ENCODE assay signal across 16 cellular contexts in the genomic region with DNA sequence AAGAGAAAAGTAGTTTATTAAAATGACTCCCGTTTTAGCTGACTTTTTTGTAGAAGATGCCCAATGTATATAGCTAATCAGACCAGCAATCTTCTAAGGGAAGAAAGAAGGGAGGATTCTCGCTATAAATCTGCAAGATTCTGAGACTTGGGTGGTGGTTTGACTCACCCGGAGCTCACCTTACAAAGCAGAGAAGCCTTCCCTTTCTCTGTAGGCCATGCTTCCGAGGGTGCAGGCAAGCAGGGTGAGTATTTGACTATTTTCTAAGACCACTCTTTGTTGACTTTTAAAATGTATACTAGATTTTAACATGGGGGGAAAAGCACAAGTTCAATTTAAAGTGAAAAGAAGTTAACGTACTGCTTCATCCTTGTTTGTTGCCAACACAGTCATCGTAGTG. TPM values are rescaled to one million over a fixed set of nuclear protein-coding genes. Genes with fewer than 3 reads are reported as not detected.
A peak's percentile ranks its signal among the peaks of the same experiment; 100 is the strongest.
DNase-seq lines count a peak whose midpoint lies in the region; ATAC-seq, FAIRE-seq and TF ChIP-seq lines count a peak whose summit lies in the region.
"Had no signal": no experiment of that assay in that cellular context is flagged by ENCODE, and none has a peak within 500 bp of the region (broad histone marks: within the 10 kb centered on the region; RNA-seq: fewer than 3 reads in every experiment).

No MANE protein-coding gene starts in this region.

- H3K9me3 ChIP-seq in GM12878 (replicated peaks; ENCODE audit: control insufficient read depth, insufficient read depth, low read length) (peaks cover 2% of the 10 kb centered on the region; the same call in 1 of the 3 replicates), HepG2 (ENCODE audit: low read length) (no peaks in the 10 kb centered on the region)
- H3K9me3 ChIP-seq: A549 had no signal

- H3K9ac ChIP-seq in GM12878 (ENCODE audit: control insufficient read depth, insufficient read depth, low read length) (no peak overlapping the region), HepG2 (ENCODE audit: insufficient read depth, low read depth, low read length) (no peak overlapping the region)
- H3K9ac ChIP-seq: GM23248, KMS-11 had no signal

- TF ChIP-seq CTCF in GM12878 (IDR thresholded peaks at IDR 0.05 in 2 of 3, conservative IDR thresholded peaks at IDR 0.05 in 1 of 3; ENCODE audit: control insufficient read depth in 2 of 3, extremely low read depth in 1 of 3, insufficient read depth in 1 of 3, low read depth in 3 of 3, low read length in 3 of 3) (no peak), HepG2 (CRISPR knock-in tag; IDR thresholded peaks at IDR 0.05) (no peak)

- 15% methylated on average over 6 of the region's 6 CpGs for WGBS in GM12878 (ENCODE audit: insufficient coverage, insufficient replicate concordance, low lambda C conversion rate, missing lambda C conversion rate)
- 44% methylated on average over 6 of the region's 6 CpGs for WGBS in HepG2 (ENCODE audit: low lambda C conversion rate)

- no peak overlapping the region for H3K4me3 Mint-ChIP-seq in activated CD8-positive, alpha-beta memory T cell treated with anti-CD3 and anti-CD28 coated beads, Interleukin-2, amount 10 ng/mL, durations not matched to agents 7 days and 5 days

- no peak for TF ChIP-seq EP300 in GM12878 (IDR thresholded peaks at IDR 0.05; ENCODE audit: borderline replicate concordance in 1 of 2, control insufficient read depth in 1 of 2, low read depth in 2 of 2, low read length in 2 of 2)
- no peak for TF ChIP-seq EP300 in HepG2 (IDR thresholded peaks at IDR 0.05; ENCODE audit: low read depth in 2 of 2, low read length in 2 of 2)
- TF ChIP-seq EP300 in HepG2 (CRISPR knock-in tag; IDR thresholded peaks at IDR 0.05; ENCODE audit: borderline replicate concordance) = no peak

- TF ChIP-seq POLR2A in GM12878 (IDR thresholded peaks at IDR 0.05; ENCODE audit: low read depth, low read length) (no peak), HepG2 (IDR thresholded peaks at IDR 0.05; ENCODE audit: insufficient read depth in 1 of 2, low read depth in 2 of 2, low read length in 2 of 2) (no peak)

- RAD21 ChIA-PET in GM12878 (lab: Charles Lee; ENCODE audit: unreplicated experiment) = no interaction called here

- H3K27me3 Mint-ChIP-seq in activated CD8-positive, alpha-beta memory T cell treated with anti-CD3 and anti-CD28 coated beads, Interleukin-2, amount 10 ng/mL, durations not matched to agents 7 days and 5 days = peaks cover 97% of the 10 kb centered on the region

- H3K4me2 ChIP-seq in GM12878 (ENCODE audit: control insufficient read depth, insufficient read depth) = no peak overlapping the region
- no peak overlapping the region for H3K4me2 ChIP-seq in HepG2 (ENCODE audit: low read depth, low read length)
- H3K4me2 ChIP-seq: A549, KMS-11 had no signal

- FAIRE-seq in GM12878 (lab: Jason Lieb, UNC) (no peak), HepG2 (lab: Jason Lieb, UNC) (no peak)
- FAIRE-seq: A549, GM18507 had no signal

- no peak for DNase-seq in activated CD8-positive, alpha-beta memory T cell treated with anti-CD3 and anti-CD28 coated beads, Interleukin-2, amount 10 ng/mL, durations not matched to agents 7 days and 5 days
- DNase-seq in activated CD8-positive, alpha-beta memory T cell treated with anti-CD3 and anti-CD28 coated beads, Interleukin-2, amount 50 U/mL, for 48 hours = no peak
- DNase-seq in GM12878 (ENCODE audit: low read depth, low spot score) = no peak
- peak; percentile 15 for DNase-seq in left kidney (ENCODE audit: low read depth, low spot score)
- no peak for DNase-seq in HepG2 (ENCODE audit: low spot score)
- DNase-seq: COR-L47, GM23248, NCI-H187 treated with DMSO at 0.1 percent for 48 hours, NCI-H2171 treated with DMSO at 0.1 percent for 48 hours, NCI-H774 had no signal

- SMC1A ChIA-PET in GM12878 (lab: Charles Lee; ENCODE audit: uncharacterized antibody, unreplicated experiment) = interaction anchor here (0.6 to 1.1 kb wide), 3 partner anchors 8 to 84 kb away, joined by 3 to 4 read pairs (median 4); no protein-coding TSS in a partner anchor

- CTCF ChIA-PET in activated CD8-positive, alpha-beta memory T cell treated with anti-CD3 and anti-CD28 coated beads, Interleukin-2, amount 10 ng/mL, durations not matched to agents 7 days and 5 days (lab: Charles Lee) = interaction anchor here (1.0 to 1.4 kb wide), 2 partner anchors 177 to 415 kb away, joined by 3 read pairs; no protein-coding TSS in a partner anchor
- CTCF ChIA-PET in GM12878 (lab: Yijun Ruan, JAX) (no interaction called here), HepG2 (lab: Yijun Ruan, JAX; ENCODE audit: low intra/inter-chr PET ratio, low total read pairs) (no interaction called here)

- peak overlapping the region; percentile 43 for H3K27ac Mint-ChIP-seq in activated CD8-positive, alpha-beta memory T cell treated with anti-CD3 and anti-CD28 coated beads, Interleukin-2, amount 10 ng/mL, durations not matched to agents 7 days and 5 days
- H3K27ac Mint-ChIP-seq: CD14-positive monocyte had no signal

- H3K36me3 Mint-ChIP-seq in activated CD8-positive, alpha-beta memory T cell treated with anti-CD3 and anti-CD28 coated beads, Interleukin-2, amount 10 ng/mL, durations not matched to agents 7 days and 5 days = peaks cover 23% of the 10 kb centered on the region

- POLR2A ChIA-PET in GM12878 (lab: Charles Lee) (no interaction called here), HepG2 (lab: Yijun Ruan, JAX) (no interaction called here)

- H3K27me3 ChIP-seq in GM12878 (replicated peaks in 1 of 2; ENCODE audit: control insufficient read depth in 2 of 2, insufficient read depth in 2 of 2, low read length in 1 of 2) (peaks cover 44 to 62% of the 10 kb centered on the region in 2 experiments), HepG2 (ENCODE audit: control insufficient read depth in 1 of 2, insufficient read depth in 2 of 2, low read length in 2 of 2) (peaks cover 9 to 76% of the 10 kb centered on the region in 2 experiments; a peak in 4 of 5 replicates)

- peaks cover 60% of the 10 kb centered on the region for H3K4me1 Mint-ChIP-seq in activated CD8-positive, alpha-beta memory T cell treated with anti-CD3 and anti-CD28 coated beads, Interleukin-2, amount 10 ng/mL, durations not matched to agents 7 days and 5 days

- H3K4me1 ChIP-seq in GM12878 (ENCODE audit: control insufficient read depth, insufficient read depth, low read length) (no peaks in the 10 kb centered on the region), HepG2 (ENCODE audit: insufficient read depth, low read length) (no peaks in the 10 kb centered on the region)
- H3K4me1 ChIP-seq: A549 had no signal

- H3K4me3 ChIP-seq in GM12878 (no peak overlapping the region), HepG2 (replicated peaks in 1 of 3; ENCODE audit: insufficient read depth in 1 of 3, low read depth in 2 of 3, low read length in 3 of 3) (no peak overlapping the region)
- H3K4me3 ChIP-seq: A549, GM23248 had no signal

- in situ Hi-C loops in GM12878 (cut with MboI) = no loop called here
- in situ Hi-C loops in HepG2 (cut with HindIII; ENCODE audit: extremely low pct_ligation_motif_present, low pct_unique_long_range_greater_than_20kb) = no loop called here

- H3K9me3 Mint-ChIP-seq in activated CD8-positive, alpha-beta memory T cell treated with anti-CD3 and anti-CD28 coated beads, Interleukin-2, amount 10 ng/mL, durations not matched to agents 7 days and 5 days (ENCODE audit: low read depth) = no peaks in the 10 kb centered on the region

- H3K79me2 ChIP-seq in GM12878 (ENCODE audit: control insufficient read depth, insufficient read depth, low read length) = no peaks in the 10 kb centered on the region
- no peaks in the 10 kb centered on the region for H3K79me2 ChIP-seq in HepG2 (ENCODE audit: insufficient read depth, low read length)

- H2AFZ ChIP-seq in GM12878 (ENCODE audit: control insufficient read depth, low read depth, low read length) (no peak overlapping the region), HepG2 (ENCODE audit: low read length) (no peak overlapping the region)
- H2AFZ ChIP-seq: GM23248 had no signal

- no peak overlapping the region for H3K27ac ChIP-seq in GM12878 (ENCODE audit: control insufficient read depth, insufficient read depth)
- no peak overlapping the region for H3K27ac ChIP-seq in HepG2 (ENCODE audit: extremely low read length, insufficient read depth, low read length)
- H3K27ac ChIP-seq: A549, GM23248, KMS-11 had no signal

- no peak for ATAC-seq in activated CD8-positive, alpha-beta memory T cell treated with anti-CD3 and anti-CD28 coated beads, Interleukin-2, amount 10 ng/mL, durations not matched to agents 7 days and 5 days
- ATAC-seq in GM12878 (no peak), HG02981 (IDR thresholded peaks at IDR 0.05; ENCODE audit: unreplicated experiment) (no peak), HepG2 (no peak), HG02642 (IDR thresholded peaks at IDR 0.05; ENCODE audit: poor library complexity, unreplicated experiment) (no peak)
- ATAC-seq: A549 had no signal

- BruUV-seq in GM12878 (replicated peaks; lab: Mats Ljungman, UMichigan) (no TSS peak), HepG2 (replicated peaks; lab: Mats Ljungman, UMichigan) (no TSS peak)

- intact Hi-C loops in GM12878 (cut with micrococcal nuclease; ENCODE audit: unreplicated experiment) (loop anchor here (5.0 kb wide), 1 partner anchor 414 kb away; no protein-coding TSS in a partner anchor), HepG2 (cut with micrococcal nuclease; ENCODE audit: unreplicated experiment) (no loop called here)

- no peak for TF ChIP-seq RAD21 in GM12878 (IDR thresholded peaks at IDR 0.05; ENCODE audit: insufficient read depth, low read depth, low read length)
- TF ChIP-seq RAD21 in HepG2 (CRISPR knock-in tag; IDR thresholded peaks at IDR 0.05) = no peak

- H3K36me3 ChIP-seq in GM12878 (ENCODE audit: control insufficient read depth in 2 of 2, insufficient read depth in 2 of 2, low read length in 1 of 2) (no peaks in the 10 kb centered on the region), HepG2 (replicated peaks in 1 of 2; ENCODE audit: control insufficient read depth in 1 of 2, insufficient read depth in 2 of 2, low read length in 2 of 2) (no peaks in the 10 kb centered on the region)

- no peaks in the 10 kb centered on the region for H4K20me1 ChIP-seq in GM12878 (ENCODE audit: control insufficient read depth, insufficient read depth)
- H4K20me1 ChIP-seq in HepG2 (ENCODE audit: insufficient read depth, low read length) = no peaks in the 10 kb centered on the region

RNA-seq across cellular contexts. Expression of gene OLIG3, which starts 2.7 kb away (rescaled TPM):
- total RNA-seq in activated CD8-positive, alpha-beta memory T cell treated with anti-CD3 and anti-CD28 coated beads, Interleukin-2, amount 10 ng/mL, durations not matched to agents 7 days and 5 days = under 1 TPM; 0.18 to 0.94 TPM
- not detected in 2 replicates for total RNA-seq in GM12878 (2013; cell fraction: nucleolus; rRNA removed)
- total RNA-seq in GM12878 (2014; rRNA removed) (not detected in 2 replicates), GM12878 (2014; rRNA removed; fragmentation: Illumina TruSeq; extraction: Trizol) (not detected in 2 replicates), GM12878 (2021) (not detected in 2 replicates), HepG2 (2016; rRNA removed; fragmentation: Illumina TruSeq; extraction: Trizol) (not detected in 2 replicates)
- not detected for polyA plus RNA-seq in GM12878 (2011; ENCODE audit: low read depth)
- polyA plus RNA-seq in GM12878 (2011; rRNA removed) (not detected in 2 replicates), GM12878 (2014; fragmentation: Illumina TruSeq; extraction: Trizol) (not detected in 2 replicates), GM12878 (2014; fragmentation: Nextera tagmentation; extraction: Ambion mirVana) (not detected), GM12878 (2014; rRNA removed) (not detected in 2 replicates), GM12878 (2016; fragmentation: Nextera tagmentation; extraction: Ambion mirVana) (not detected), HepG2 (2011; rRNA removed) (0.03 TPM in 1 of 2 replicates, not detected in the other)
- not detected in 2 replicates for polyA plus RNA-seq in GM12878 (2011; cell fraction: cytosol; rRNA removed)
- polyA plus RNA-seq in GM12878 (2011; cell fraction: nucleus; rRNA removed) = not detected in 2 replicates
- not detected in 2 replicates for polyA plus RNA-seq in GM12878 (2012)
- not detected in 2 replicates for polyA minus RNA-seq in GM12878 (2011; rRNA and poly(A)+ RNA removed)
- polyA minus RNA-seq in GM12878 (2011; cell fraction: cytosol; rRNA and poly(A)+ RNA removed) = not detected in 2 replicates
- not detected in 2 replicates for polyA minus RNA-seq in GM12878 (2011; cell fraction: nucleus; rRNA and poly(A)+ RNA removed)
- not detected in 2 replicates for total RNA-seq in HepG2 (2016; cell fraction: cytosol; rRNA removed; fragmentation: Illumina TruSeq; extraction: Trizol; ENCODE audit: low read depth)
- not detected in 2 replicates for total RNA-seq in HepG2 (2016; cell fraction: insoluble cytoplasmic fraction; rRNA removed; fragmentation: Illumina TruSeq; extraction: Trizol)
- total RNA-seq in HepG2 (2016; cell fraction: membrane; rRNA removed; fragmentation: Illumina TruSeq; extraction: Trizol) = not detected in 2 replicates
- not detected in 2 replicates for total RNA-seq in HepG2 (2016; cell fraction: nucleus; rRNA removed; fragmentation: Illumina TruSeq; extraction: Trizol)
- polyA plus RNA-seq in HepG2 (2011; cell fraction: cytosol; rRNA removed) = 0.03 TPM in 1 of 2 replicates, not detected in the other
- not detected in 2 replicates for polyA plus RNA-seq in HepG2 (2011; cell fraction: nucleus; rRNA removed)
- not detected in 2 replicates for polyA plus RNA-seq in HepG2 (2012)
- polyA plus RNA-seq in HepG2 (2016; cell fraction: cytosol; fragmentation: Illumina TruSeq; extraction: Trizol; ENCODE audit: low read depth) = not detected in 2 replicates
- not detected in 2 replicates for polyA plus RNA-seq in HepG2 (2016; cell fraction: insoluble cytoplasmic fraction; fragmentation: Illumina TruSeq; extraction: Trizol; ENCODE audit: low read depth)
- polyA plus RNA-seq in HepG2 (2016; cell fraction: membrane; fragmentation: Illumina TruSeq; extraction: Trizol; ENCODE audit: low read depth) = not detected in 2 replicates
- polyA plus RNA-seq in HepG2 (2016; cell fraction: nucleus; fragmentation: Illumina TruSeq; extraction: Trizol; ENCODE audit: insufficient read depth, low read depth) = not detected in 2 replicates
- polyA minus RNA-seq in HepG2 (2011; rRNA and poly(A)+ RNA removed; ENCODE audit: low replicate concordance) = not detected in 2 replicates
- polyA minus RNA-seq in HepG2 (2011; cell fraction: cytosol; rRNA and poly(A)+ RNA removed) = not detected in 2 replicates
- not detected in 2 replicates for polyA minus RNA-seq in HepG2 (2011; cell fraction: nucleus; rRNA and poly(A)+ RNA removed)
- total RNA-seq: GM23248 had no signal
- polyA plus RNA-seq: A549, CD14-positive monocyte, GM23248 had no signal
